ENCODE assay signal across 8 cellular contexts in the genomic region with DNA sequence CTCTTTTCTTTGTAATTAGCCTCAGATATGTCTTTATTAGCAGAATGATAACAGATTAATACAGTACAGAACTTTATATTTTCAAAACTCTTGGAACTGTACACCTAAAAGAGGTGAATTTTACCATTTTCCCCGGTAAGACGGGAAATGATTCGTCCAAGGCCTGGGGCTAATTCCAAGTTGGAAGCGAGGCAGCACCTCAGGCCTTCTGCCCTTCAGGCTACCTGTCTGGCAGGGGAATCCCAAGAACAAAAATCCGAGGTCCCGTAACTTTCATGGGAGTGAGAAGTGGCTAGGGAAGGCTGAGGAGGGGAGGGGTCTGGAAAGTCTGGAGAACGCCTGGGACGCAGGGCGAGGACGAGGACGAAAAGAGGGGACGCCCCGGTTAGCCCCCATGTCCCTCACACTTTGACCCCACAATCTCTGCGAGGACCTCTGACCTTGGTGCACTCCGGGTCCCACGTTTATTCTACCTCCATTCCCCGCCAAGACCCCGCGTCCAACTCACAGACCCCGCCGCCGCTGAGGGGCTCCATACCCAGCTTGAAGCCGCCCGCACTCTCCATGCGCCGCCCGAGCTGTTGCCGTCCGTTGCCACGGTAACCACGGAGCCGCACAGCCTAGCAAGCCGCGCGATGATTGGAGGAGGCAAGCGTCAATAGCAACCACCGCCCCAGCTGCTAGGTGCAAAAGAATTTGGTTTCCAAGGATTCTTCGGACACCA. TPM values are rescaled to one million over a fixed set of nuclear protein-coding genes. Genes with fewer than 3 reads are reported as not detected.
A peak's percentile ranks its signal among the peaks of the same experiment; 100 is the strongest.
DNase-seq lines count a peak whose midpoint lies in the region; ATAC-seq and TF ChIP-seq lines count a peak whose summit lies in the region.

A gene (minus strand): TSS at position 601 of the 724 bp plus-strand sequence. CDS start 43,827 bp downstream, outside the sequence.

- in situ Hi-C loops in ACHN (cut with HindIII; ENCODE audit: low pct_ligation_motif_present, low pct_unique_long_range_greater_than_20kb, low sequenced_read_pairs): no loop called here

- no peaks in the 10 kb centered on the region for H3K9me3 ChIP-seq in T-helper 17 cell (ENCODE audit: control insufficient read depth, low read length, poor library complexity, severe bottlenecking)

- peak within 1 kb of the TSS; percentile 63 for H3K4me3 Mint-ChIP-seq in HFFc6
- peak within 1 kb of the TSS; percentile 61 for H3K4me3 Mint-ChIP-seq in osteocyte (ENCODE audit: unreplicated experiment)
- no peak within 1 kb of the TSS for H3K4me3 Mint-ChIP-seq in stimulated activated memory B cell treated with anti-CD40 and anti-IgM and Interleukin-4, amounts not matched to agents 10 μg/mL and 1 μg/mL and 100 μg/mL, for 72 hours
- H3K4me3 Mint-ChIP-seq in T-helper 17 cell: no peak within 1 kb of the TSS
- peak within 1 kb of the TSS in 1 of 2 donors; percentile 21 for H3K4me3 Mint-ChIP-seq in stimulated activated naive B cell treated with anti-CD40 and anti-IgM and Interleukin-4, amounts not matched to agents 10 μg/mL and 1 μg/mL and 100 μg/mL, for 72 hours

- CTCF ChIA-PET in RWPE1 (lab: Yijun Ruan, JAX): no interaction called here

- H3K9me3 Mint-ChIP-seq in HFFc6 (peaks cover 22% of the 10 kb centered on the region), osteocyte (ENCODE audit: unreplicated experiment) (peaks cover 19% of the 10 kb centered on the region)
- H3K9me3 Mint-ChIP-seq in stimulated activated memory B cell treated with anti-CD40 and anti-IgM and Interleukin-4, amounts not matched to agents 10 μg/mL and 1 μg/mL and 100 μg/mL, for 72 hours: peaks cover 14% of the 10 kb centered on the region
- peaks cover 20 to 22% of the 10 kb centered on the region in 2 donors for H3K9me3 Mint-ChIP-seq in stimulated activated naive B cell treated with anti-CD40 and anti-IgM and Interleukin-4, amounts not matched to agents 10 μg/mL and 1 μg/mL and 100 μg/mL, for 72 hours

- no peak for TF ChIP-seq CTCF in HFFc6 (IDR thresholded peaks at IDR 0.05)
- TF ChIP-seq CTCF in RWPE1 (conservative IDR thresholded peaks at IDR 0.05; ENCODE audit: low read depth): no peak
- TF ChIP-seq CTCF in osteocyte (IDR thresholded peaks at IDR 0.05): no peak

- H3K27me3 Mint-ChIP-seq in HFFc6 (ENCODE audit: insufficient read depth) (peaks cover 8% of the 10 kb centered on the region; the same call in 1 of the 2 replicates), osteocyte (ENCODE audit: unreplicated experiment) (peaks cover 9% of the 10 kb centered on the region), T-helper 17 cell (peaks cover 24% of the 10 kb centered on the region)
- peaks cover 34% of the 10 kb centered on the region for H3K27me3 Mint-ChIP-seq in stimulated activated memory B cell treated with anti-CD40 and anti-IgM and Interleukin-4, amounts not matched to agents 10 μg/mL and 1 μg/mL and 100 μg/mL, for 72 hours
- H3K27me3 Mint-ChIP-seq in stimulated activated naive B cell treated with anti-CD40 and anti-IgM and Interleukin-4, amounts not matched to agents 10 μg/mL and 1 μg/mL and 100 μg/mL, for 72 hours: peaks cover 36% of the 10 kb centered on the region in 2 donors

- no peak for ATAC-seq in stimulated activated memory B cell treated with anti-CD40 and anti-IgM and Interleukin-4, amounts not matched to agents 10 μg/mL and 1 μg/mL and 100 μg/mL, for 72 hours
- ATAC-seq in T-helper 17 cell: no peak
- no peak for ATAC-seq in stimulated activated naive B cell treated with anti-CD40 and anti-IgM and Interleukin-4, amounts not matched to agents 10 μg/mL and 1 μg/mL and 100 μg/mL, for 72 hours (replicated peaks)

- H3K27ac Mint-ChIP-seq in HFFc6 (no peak within 1 kb of the TSS), osteocyte (ENCODE audit: unreplicated experiment) (no peak within 1 kb of the TSS), T-helper 17 cell (no peak within 1 kb of the TSS)
- H3K27ac Mint-ChIP-seq in stimulated activated memory B cell treated with anti-CD40 and anti-IgM and Interleukin-4, amounts not matched to agents 10 μg/mL and 1 μg/mL and 100 μg/mL, for 72 hours: no peak within 1 kb of the TSS
- no peak within 1 kb of the TSS for H3K27ac Mint-ChIP-seq in stimulated activated naive B cell treated with anti-CD40 and anti-IgM and Interleukin-4, amounts not matched to agents 10 μg/mL and 1 μg/mL and 100 μg/mL, for 72 hours

- peak; percentile 90 for DNase-seq in ACHN
- DNase-seq in HFFc6: no peak
- DNase-seq in RWPE1 (ENCODE audit: low spot score): peak; percentile 93
- DNase-seq in fibroblast of the conjunctiva (ENCODE audit: low read depth): peak; percentile 20
- no peak for DNase-seq in osteocyte (ENCODE audit: extremely low spot score, unreplicated experiment)
- no peak for DNase-seq in T-helper 17 cell
- no peak for DNase-seq in stimulated activated naive B cell treated with anti-CD40 and anti-IgM and Interleukin-4, amounts not matched to agents 10 μg/mL and 1 μg/mL and 100 μg/mL, for 72 hours

- H3K27ac ChIP-seq in RWPE1: no peak within 1 kb of the TSS

- POLR2A ChIA-PET in RWPE1 (lab: Yijun Ruan, JAX; ENCODE audit: low non-redundant PET): no interaction called here

- H3K4me1 Mint-ChIP-seq in HFFc6 (ENCODE audit: low read depth): no peaks in the 10 kb centered on the region
- no peaks in the 10 kb centered on the region for H3K4me1 Mint-ChIP-seq in osteocyte (ENCODE audit: unreplicated experiment)
- H3K4me1 Mint-ChIP-seq in stimulated activated memory B cell treated with anti-CD40 and anti-IgM and Interleukin-4, amounts not matched to agents 10 μg/mL and 1 μg/mL and 100 μg/mL, for 72 hours: no peaks in the 10 kb centered on the region
- no peaks in the 10 kb centered on the region for H3K4me1 Mint-ChIP-seq in T-helper 17 cell
- no peaks in the 10 kb centered on the region for H3K4me1 Mint-ChIP-seq in stimulated activated naive B cell treated with anti-CD40 and anti-IgM and Interleukin-4, amounts not matched to agents 10 μg/mL and 1 μg/mL and 100 μg/mL, for 72 hours

- no peaks in the 10 kb centered on the region for H3K36me3 Mint-ChIP-seq in HFFc6 (ENCODE audit: low read depth)
- no peaks in the 10 kb centered on the region for H3K36me3 Mint-ChIP-seq in osteocyte (ENCODE audit: unreplicated experiment)
- no peaks in the 10 kb centered on the region for H3K36me3 Mint-ChIP-seq in stimulated activated memory B cell treated with anti-CD40 and anti-IgM and Interleukin-4, amounts not matched to agents 10 μg/mL and 1 μg/mL and 100 μg/mL, for 72 hours
- H3K36me3 Mint-ChIP-seq in T-helper 17 cell (ENCODE audit: low read depth): no peaks in the 10 kb centered on the region
- peaks cover 1 to 14% of the 10 kb centered on the region in 2 donors for H3K36me3 Mint-ChIP-seq in stimulated activated naive B cell treated with anti-CD40 and anti-IgM and Interleukin-4, amounts not matched to agents 10 μg/mL and 1 μg/mL and 100 μg/mL, for 72 hours

RNA-seq across cellular contexts. Expression of the gene that starts here (rescaled TPM):
- total RNA-seq in HFFc6 (2021; fragmentation: NEBNext Ultra II Directional; extraction: Animal tissue kit (Norgen Biotek cat#: 25700)): under 1 TPM in 1 of 6 experiments, not detected in 5; 0.05 TPM
- total RNA-seq in osteocyte (not detected in 2 replicates), T-helper 17 cell (not detected)

Comparison
In these comparisons a context has a peak if more than half of its experiments do, and no peak if none do; other contexts are left out.
1. DNase-seq: peak in ACHN (single experiment), RWPE1 (single experiment) and fibroblast of the conjunctiva (single experiment); none in HFFc6 (single experiment), osteocyte (single experiment), T-helper 17 cell (0 of 3) and stimulated activated naive B cell treated with anti-CD40 and anti-IgM and Interleukin-4, amounts not matched to agents 10 μg/mL and 1 μg/mL and 100 μg/mL, for 72 hours (single experiment).
2. H3K4me3 Mint-ChIP-seq: peak in HFFc6 (single experiment) and osteocyte (single experiment); none in stimulated activated memory B cell treated with anti-CD40 and anti-IgM and Interleukin-4, amounts not matched to agents 10 μg/mL and 1 μg/mL and 100 μg/mL, for 72 hours (single experiment) and T-helper 17 cell (single experiment).